15 cellular contexts compared by ENCODE assay signal in the genomic region with DNA sequence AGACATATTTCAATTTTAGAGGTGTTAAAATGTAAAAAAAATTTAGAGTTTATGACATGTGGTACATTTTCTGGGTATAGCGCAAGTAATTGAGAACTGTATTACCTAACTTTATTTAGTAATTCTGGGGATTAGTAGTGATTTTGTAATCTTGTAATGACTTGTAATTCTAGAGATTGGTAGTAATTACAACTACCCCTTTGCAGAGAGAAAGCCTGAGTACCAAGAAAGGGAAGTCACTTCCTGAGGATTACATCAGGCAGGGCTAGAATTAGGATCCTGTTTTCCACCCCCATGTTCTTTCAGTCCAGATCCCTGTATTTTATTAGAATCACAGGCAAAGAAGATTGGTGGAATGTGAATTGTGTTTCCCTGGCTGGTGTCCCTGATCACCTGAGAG.
"Had no signal": no experiment of that assay in that cellular context is flagged by ENCODE, and none has a peak within 500 bp of the region (broad histone marks: within the 10 kb centered on the region; RNA-seq: fewer than 3 reads in every experiment).

No MANE protein-coding gene starts in this region.

- H3K27ac Mint-ChIP-seq: activated CD4-positive, alpha-beta memory T cell treated with anti-CD3 and anti-CD28 coated beads, Interleukin-2, amount 10 ng/mL, durations not matched to agents 7 days and 5 days; activated CD4-positive, alpha-beta T cell treated with anti-CD3 and anti-CD28 coated beads for 36 hours; nephron progenitor cell; stimulated activated naive B cell treated with anti-CD40 and anti-IgM and Interleukin-4, amounts not matched to agents 10 μg/mL and 1 μg/mL and 100 μg/mL, for 72 hours had no signal

- DNase-seq: activated CD4-positive, alpha-beta memory T cell treated with anti-CD3 and anti-CD28 coated beads, Interleukin-2, amount 10 ng/mL, durations not matched to agents 7 days and 5 days; activated CD4-positive, alpha-beta T cell treated with anti-CD3 and anti-CD28 coated beads for 36 hours; activated naive CD4-positive, alpha-beta T cell; colonic mucosa; effector CD4-positive, alpha-beta T cell; heart left ventricle; islet precursor cell; mucosa of descending colon; nephron progenitor cell; spleen; stimulated activated CD4-positive, alpha-beta T cell treated with anti-CD3 and anti-CD28 coated beads, Interleukin-1b, Interleukin-23, amount 100 ng/mL, for 48 hours; stimulated activated naive B cell treated with anti-CD40 and anti-IgM and Interleukin-4, amounts not matched to agents 10 μg/mL and 1 μg/mL and 100 μg/mL, for 72 hours; transverse colon had no signal

- H3K9me3 ChIP-seq: colonic mucosa, transverse colon had no signal

- H3K36me3 ChIP-seq: colonic mucosa, heart left ventricle, spleen, transverse colon had no signal

- H3K4me1 ChIP-seq: colonic mucosa, transverse colon had no signal

- ATAC-seq: activated CD4-positive, alpha-beta T cell treated with anti-CD3 and anti-CD28 coated beads for 36 hours; left lobe of liver; mucosa of descending colon; sciatic nerve; stimulated activated naive B cell treated with anti-CD40 and anti-IgM and Interleukin-4, amounts not matched to agents 10 μg/mL and 1 μg/mL and 100 μg/mL, for 72 hours had no signal

- H3K27me3 ChIP-seq: colonic mucosa, heart left ventricle, spleen, transverse colon had no signal

- H3K27ac ChIP-seq: colonic mucosa, heart left ventricle, transverse colon had no signal

- H3K27me3 Mint-ChIP-seq: activated CD4-positive, alpha-beta T cell treated with anti-CD3 and anti-CD28 coated beads for 36 hours; stimulated activated naive B cell treated with anti-CD40 and anti-IgM and Interleukin-4, amounts not matched to agents 10 μg/mL and 1 μg/mL and 100 μg/mL, for 72 hours had no signal

- H3K4me3 ChIP-seq: colonic mucosa, heart left ventricle, mucosa of descending colon, spleen, transverse colon had no signal

- H3K4me3 Mint-ChIP-seq: activated CD4-positive, alpha-beta memory T cell treated with anti-CD3 and anti-CD28 coated beads, Interleukin-2, amount 10 ng/mL, durations not matched to agents 7 days and 5 days; activated CD4-positive, alpha-beta T cell treated with anti-CD3 and anti-CD28 coated beads for 36 hours; nephron progenitor cell; stimulated activated naive B cell treated with anti-CD40 and anti-IgM and Interleukin-4, amounts not matched to agents 10 μg/mL and 1 μg/mL and 100 μg/mL, for 72 hours had no signal
